Comparison of ENCODE assay signal across 14 cellular contexts in genomic region chr6:41932378-41932777, GRCh38. TPM values are rescaled to one million over a fixed set of nuclear protein-coding genes. Genes with fewer than 3 reads are reported as not detected.
DNase-seq lines count a peak whose midpoint lies in the region; ATAC-seq and TF ChIP-seq lines count a peak whose summit lies in the region.
"Had no signal": no experiment of that assay in that cellular context is flagged by ENCODE, and none has a peak within 500 bp of the region (broad histone marks: within the 10 kb centered on the region; RNA-seq: fewer than 3 reads in every experiment).

No MANE protein-coding gene starts in this region.

- H3K4me1 ChIP-seq in Panc1 (ENCODE audit: control insufficient read depth, insufficient read depth, low read length) (peaks cover 21% of the 10 kb centered on the region), testis (no peaks in the 10 kb centered on the region)
- H3K4me1 ChIP-seq in naive thymus-derived CD4-positive, alpha-beta T cell (ENCODE audit: control insufficient read depth in 2 of 2, insufficient read depth in 2 of 2, low read length in 2 of 2), result peaks cover 24 to 29% of the 10 kb centered on the region in 2 donors

- no peak for ATAC-seq in activated T-cell treated with anti-CD3 and anti-CD28 coated beads, Interleukin-2, amount 50 U/mL, for 72 hours (replicated peaks in 1 of 2)
- no peak for ATAC-seq in Panc1
- no peak for ATAC-seq in naive thymus-derived CD4-positive, alpha-beta T cell
- ATAC-seq: mucosa of descending colon had no signal

- H3K36me3 Mint-ChIP-seq in activated T-cell treated with anti-CD3 and anti-CD28 coated beads, Interleukin-2, amount 50 U/mL, for 72 hours (ENCODE audit: insufficient read depth in 2 of 2), result peaks cover 14 to 32% of the 10 kb centered on the region in 2 donors
- H3K36me3 Mint-ChIP-seq in naive thymus-derived CD4-positive, alpha-beta T cell, result peaks cover 8 to 50% (median 23%) of the 10 kb centered on the region in 5 donors

- H3K4me3 ChIP-seq in Panc1 (ENCODE audit: low read depth in 2 of 2, low read length in 2 of 2) (no peak overlapping the region), testis (no peak overlapping the region)
- H3K4me3 ChIP-seq in naive thymus-derived CD4-positive, alpha-beta T cell (ENCODE audit: low read length), result no peak overlapping the region
- H3K4me3 ChIP-seq: mucosa of descending colon, sigmoid colon had no signal

- H3K27me3 ChIP-seq in Panc1 (ENCODE audit: control insufficient read depth, insufficient read depth, low read length) (no peaks in the 10 kb centered on the region), testis (no peaks in the 10 kb centered on the region)
- no peaks in the 10 kb centered on the region for H3K27me3 ChIP-seq in naive thymus-derived CD4-positive, alpha-beta T cell (ENCODE audit: control insufficient read depth in 2 of 2, insufficient read depth in 2 of 2, low read length in 2 of 2)
- H3K27me3 ChIP-seq: sigmoid colon had no signal

- no peak for TF ChIP-seq CTCF in Panc1 (IDR thresholded peaks at IDR 0.05)
- no peak for TF ChIP-seq CTCF in testis (IDR thresholded peaks at IDR 0.05)

- H3K36me3 ChIP-seq in Panc1 (ENCODE audit: control insufficient read depth, insufficient read depth, low read length) (peaks cover 24% of the 10 kb centered on the region), testis (ENCODE audit: low read depth, missing control alignments) (no peaks in the 10 kb centered on the region)
- H3K36me3 ChIP-seq in naive thymus-derived CD4-positive, alpha-beta T cell (ENCODE audit: control insufficient read depth in 2 of 3, insufficient read depth in 3 of 3, low read length in 3 of 3), result peaks cover 20 to 96% (median 45%) of the 10 kb centered on the region in 3 experiments

- H3K27ac ChIP-seq in Panc1 (ENCODE audit: low read length) (no peak overlapping the region), testis (no peak overlapping the region)
- H3K27ac ChIP-seq in naive thymus-derived CD4-positive, alpha-beta T cell (ENCODE audit: low read depth, low read length), result no peak overlapping the region
- H3K27ac ChIP-seq: sigmoid colon had no signal

- TSS peak; percentile 41 for BruUV-seq in Panc1 (replicated peaks; lab: Mats Ljungman, UMichigan)

- H3K9me3 ChIP-seq in Panc1 (ENCODE audit: control insufficient read depth, insufficient read depth, low read depth, low read length) (no peaks in the 10 kb centered on the region), testis (no peaks in the 10 kb centered on the region)
- H3K9me3 ChIP-seq in naive thymus-derived CD4-positive, alpha-beta T cell (ENCODE audit: control insufficient read depth in 2 of 3, low read length in 3 of 3), result no peaks in the 10 kb centered on the region
- H3K9me3 ChIP-seq: mucosa of descending colon, sigmoid colon had no signal

- CTCF ChIA-PET in Panc1 (lab: Charles Lee), result interaction anchor here (1.0 kb wide), 1 partner anchor 11 kb away, joined by 5 read pairs; the partner anchor contains the start of genes BYSL and MED20
- CTCF ChIA-PET in naive thymus-derived CD4-positive, alpha-beta T cell (lab: Charles Lee), result interaction anchor here (0.9 to 1.1 kb wide), 2 partner anchors 107 to 112 kb away, joined by 3 read pairs; no protein-coding TSS in a partner anchor

- DNase-seq in activated T-cell treated with anti-CD3 and anti-CD28 coated beads, Interleukin-2, amount 50 U/mL, for 72 hours, result no peak
- no peak for DNase-seq in activated T-cell treated with anti-CD3 and anti-CD28 coated beads, Interleukin-2, amount 50 U/mL, for 48 hours
- DNase-seq in Panc1 (ENCODE audit: low read depth, low spot score), result no peak
- no peak for DNase-seq in naive thymus-derived CD4-positive, alpha-beta T cell
- DNase-seq in NCI-H1694 (lab: John Stamatoyannopoulos, UW), result no peak
- no peak for DNase-seq in testis
- DNase-seq: EL; foreskin melanocyte; mucosa of descending colon; NCI-H2029; NCI-H510A treated with DMSO at 0.1 percent for 48 hours; sigmoid colon; stimulated activated CD4-positive, alpha-beta T cell treated with anti-CD3 and anti-CD28 coated beads, Interleukin-1b, Interleukin-23, amount 100 ng/mL, for 48 hours; T1000 had no signal

- no peaks in the 10 kb centered on the region for H3K27me3 Mint-ChIP-seq in activated T-cell treated with anti-CD3 and anti-CD28 coated beads, Interleukin-2, amount 50 U/mL, for 72 hours (ENCODE audit: low read depth)
- no peaks in the 10 kb centered on the region for H3K27me3 Mint-ChIP-seq in naive thymus-derived CD4-positive, alpha-beta T cell

- POLR2A ChIA-PET in Panc1 (lab: Charles Lee), result interaction anchor here (0.6 kb wide), 1 partner anchor 22 kb away, joined by 3 read pairs; no protein-coding TSS in a partner anchor
- POLR2A ChIA-PET in naive thymus-derived CD4-positive, alpha-beta T cell (lab: Charles Lee), result interaction anchor here (1.1 to 2.1 kb wide), 2 partner anchors 11 to 112 kb away, joined by 4 to 9 read pairs; partner anchors contain the start of genes BYSL and MED20

- TF ChIP-seq POLR2A in testis (IDR thresholded peaks at IDR 0.05), result no peak

- H3K4me3 Mint-ChIP-seq in activated T-cell treated with anti-CD3 and anti-CD28 coated beads, Interleukin-2, amount 50 U/mL, for 72 hours, result no peak overlapping the region
- H3K4me3 Mint-ChIP-seq in naive thymus-derived CD4-positive, alpha-beta T cell, result peak overlapping the region in 1 of 10 donors; percentile 30

- peak overlapping the region; percentile 47 for H3K27ac Mint-ChIP-seq in activated T-cell treated with anti-CD3 and anti-CD28 coated beads, Interleukin-2, amount 50 U/mL, for 72 hours
- peak overlapping the region; percentile 22 to 85 (median 72) for H3K27ac Mint-ChIP-seq in naive thymus-derived CD4-positive, alpha-beta T cell

- H3K4me1 Mint-ChIP-seq in activated T-cell treated with anti-CD3 and anti-CD28 coated beads, Interleukin-2, amount 50 U/mL, for 72 hours (ENCODE audit: low read depth), result peaks cover 43% of the 10 kb centered on the region
- peaks cover 28 to 59% (median 45%) of the 10 kb centered on the region in 7 donors for H3K4me1 Mint-ChIP-seq in naive thymus-derived CD4-positive, alpha-beta T cell

- in situ Hi-C loops in Panc1 (cut with HindIII; ENCODE audit: low pct_unique_long_range_greater_than_20kb, low sequenced_read_pairs), result no loop called here

- intact Hi-C loops in Panc1 (cut with micrococcal nuclease; ENCODE audit: unreplicated experiment), result no loop called here
- intact Hi-C loops in naive thymus-derived CD4-positive, alpha-beta T cell (cut with micrococcal nuclease), result loop anchor here in 1 of 2 donors (10.0 kb wide), 1 partner anchor 1702 kb away; the partner anchor contains the start of gene MAD2L1BP
- intact Hi-C loops in testis (cut with DNase I; ENCODE audit: low total_unique reads), result no loop called here

- WGBS in testis, 2 donors, result 86 to 89% methylated on average over 7 to 15 of the region's 15 CpGs

- no peaks in the 10 kb centered on the region for H3K9me3 Mint-ChIP-seq in activated T-cell treated with anti-CD3 and anti-CD28 coated beads, Interleukin-2, amount 50 U/mL, for 72 hours
- peaks cover 0 to 2% (median 0%) of the 10 kb centered on the region in 11 donors for H3K9me3 Mint-ChIP-seq in naive thymus-derived CD4-positive, alpha-beta T cell

RNA-seq across cellular contexts. Expression of gene CCND3, which starts 9.2 kb away (rescaled TPM):
- 100 to 1,000 TPM; 256 to 259 TPM for total RNA-seq in activated T-cell treated with anti-CD3 and anti-CD28 coated beads, Interleukin-2, amount 50 U/mL, for 72 hours
- total RNA-seq in Panc1 (2021; ENCODE audit: unreplicated experiment) (36.8 TPM), testis (10 to 100 TPM; 27.9 to 32.9 TPM)
- 44.2 TPM for polyA plus RNA-seq in Panc1 (2012; ENCODE audit: insufficient read length)
- total RNA-seq in naive thymus-derived CD4-positive, alpha-beta T cell, result 100 to 1,000 TPM; 285 to 433 (median 313) TPM
- polyA plus RNA-seq in naive thymus-derived CD4-positive, alpha-beta T cell, result 100 to 1,000 TPM; 474 to 764 TPM
- polyA plus RNA-seq in testis (ENCODE audit: insufficient read depth, low read depth, low replicate concordance), result 21.2 TPM

RNA-seq across cellular contexts. Expression of gene BYSL, which starts 11.1 kb away (rescaled TPM):
- 10 to 100 TPM; 30.4 to 38.1 TPM for total RNA-seq in activated T-cell treated with anti-CD3 and anti-CD28 coated beads, Interleukin-2, amount 50 U/mL, for 72 hours
- total RNA-seq in Panc1 (2021; ENCODE audit: unreplicated experiment) (49.1 TPM), testis (10 to 100 TPM; 13.7 to 18.7 TPM)
- 75.1 TPM for polyA plus RNA-seq in Panc1 (2012; ENCODE audit: insufficient read length)
- total RNA-seq in naive thymus-derived CD4-positive, alpha-beta T cell, result 10 to 100 TPM in 1 of 5 experiments, 1 to 10 TPM in 4; 3.9 to 35.7 (median 8.1) TPM
- polyA plus RNA-seq in naive thymus-derived CD4-positive, alpha-beta T cell, result 1 to 10 TPM; 4.4 to 6.6 TPM
- 20.5 TPM for polyA plus RNA-seq in testis (ENCODE audit: insufficient read depth, low read depth, low replicate concordance)

RNA-seq across cellular contexts. Expression of gene MED20, which starts 11.4 kb away (rescaled TPM):
- total RNA-seq in activated T-cell treated with anti-CD3 and anti-CD28 coated beads, Interleukin-2, amount 50 U/mL, for 72 hours, result 10 to 100 TPM; 24.9 to 34.6 TPM
- total RNA-seq in Panc1 (2021; ENCODE audit: unreplicated experiment) (24.5 TPM), testis (10 to 100 TPM; 25.1 TPM)
- polyA plus RNA-seq in Panc1 (2012; ENCODE audit: insufficient read length), result 14.2 TPM
- 10 to 100 TPM in 1 of 5 experiments, 1 to 10 TPM in 4; 4.5 to 21.7 (median 9.4) TPM for total RNA-seq in naive thymus-derived CD4-positive, alpha-beta T cell
- 1 to 10 TPM; 4.2 to 4.7 TPM for polyA plus RNA-seq in naive thymus-derived CD4-positive, alpha-beta T cell
- 15.9 TPM for polyA plus RNA-seq in testis (ENCODE audit: insufficient read depth, low read depth, low replicate concordance)

RNA-seq across cellular contexts. Expression of gene USP49, which starts 37.2 kb away (rescaled TPM):
- total RNA-seq in activated T-cell treated with anti-CD3 and anti-CD28 coated beads, Interleukin-2, amount 50 U/mL, for 72 hours, result 10 to 100 TPM; 13.3 to 14.8 TPM
- 5.4 TPM for total RNA-seq in Panc1 (2021; ENCODE audit: unreplicated experiment)
- 2.3 TPM for polyA plus RNA-seq in Panc1 (2012; ENCODE audit: insufficient read length)
- total RNA-seq in naive thymus-derived CD4-positive, alpha-beta T cell, result 1 to 10 TPM; 1.8 to 6.0 (median 3.1) TPM
- under 1 TPM; 0.44 to 0.61 TPM for polyA plus RNA-seq in naive thymus-derived CD4-positive, alpha-beta T cell
- 10 to 100 TPM; 19.7 to 26.3 TPM for total RNA-seq in testis
- polyA plus RNA-seq in testis (ENCODE audit: insufficient read depth, low read depth, low replicate concordance), result 9.3 TPM
